19 cellular contexts compared by ENCODE assay signal in the genomic region with DNA sequence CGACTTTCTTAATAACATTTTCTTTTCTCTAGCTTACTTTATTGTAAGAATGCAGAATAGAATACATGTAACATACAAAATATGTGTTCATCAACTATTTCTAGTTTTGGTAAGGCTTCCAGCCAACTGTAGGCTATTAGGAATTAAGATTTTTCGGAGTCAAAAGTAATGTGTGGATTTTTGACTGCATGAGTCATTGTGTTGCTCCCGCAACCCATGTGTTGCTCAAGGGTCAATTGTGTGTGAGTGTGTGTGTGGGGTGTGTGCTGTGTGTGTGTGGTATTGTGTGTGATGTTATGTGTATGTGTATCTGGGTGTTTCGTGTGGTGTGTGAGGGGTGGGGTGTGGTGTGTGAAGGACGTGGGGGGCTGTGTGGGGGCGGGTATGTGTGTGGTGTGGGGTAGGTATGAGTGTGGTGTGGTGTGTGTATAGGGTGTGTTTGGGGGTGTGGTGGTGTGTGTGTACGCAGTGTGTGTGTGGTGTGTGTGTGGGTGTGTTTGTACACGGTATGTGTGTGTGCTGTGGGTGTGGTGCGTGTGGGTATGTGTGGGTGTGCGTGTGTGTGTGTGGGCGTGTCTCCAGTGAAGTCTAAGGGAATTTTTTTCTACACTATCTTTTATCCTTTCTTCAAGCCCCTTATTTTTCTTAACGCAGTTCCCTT.
DNase-seq lines count a peak whose midpoint lies in the region; ATAC-seq and TF ChIP-seq lines count a peak whose summit lies in the region.
"Had no signal": no experiment of that assay in that cellular context is flagged by ENCODE, and none has a peak within 500 bp of the region (broad histone marks: within the 10 kb centered on the region; RNA-seq: fewer than 3 reads in every experiment).

No MANE protein-coding gene starts in this region.

- H2AFZ ChIP-seq in neural progenitor cell (replicated peaks): no peak overlapping the region

- H3K27ac Mint-ChIP-seq in neural progenitor cell: peak overlapping the region; percentile 16
- H3K27ac Mint-ChIP-seq: activated CD4-positive, alpha-beta T cell treated with anti-CD3 and anti-CD28 coated beads for 36 hours; naive B cell had no signal

- H3K4me1 ChIP-seq in neural progenitor cell: no peaks in the 10 kb centered on the region
- no peaks in the 10 kb centered on the region; the same call in 1 of the 2 replicates for H3K4me1 ChIP-seq in HAP-1

- ATAC-seq in GM21360 (IDR thresholded peaks at IDR 0.05; ENCODE audit: unreplicated experiment): no peak
- ATAC-seq: activated CD4-positive, alpha-beta T cell treated with anti-CD3 and anti-CD28 coated beads for 36 hours had no signal

- DNase-seq in AG09319 (ENCODE audit: extremely low read depth, low read depth): peak; percentile 14
- peak; percentile 55 for DNase-seq in HCEC 1CT
- peak; percentile 81 for DNase-seq in choroid plexus epithelial cell (ENCODE audit: low read depth)
- DNase-seq in neural progenitor cell (ENCODE audit: low spot score): no peak
- DNase-seq in 8988T: no peak
- no peak for DNase-seq in HAP-1 (ENCODE audit: low spot score in 2 of 2)
- DNase-seq in activated gamma-delta T cell (lab: John Stamatoyannopoulos, UW): no peak
- DNase-seq: activated CD4-positive, alpha-beta T cell treated with anti-CD3 and anti-CD28 coated beads for 36 hours; amniotic stem cell; DMS53; KBM-7; naive B cell; NCI-H1417 treated with DMSO at 0.1 percent for 48 hours; NCI-H226; SHP77 treated with DMSO at 0.1 percent for 48 hours had no signal

- H3K4me3 ChIP-seq in choroid plexus epithelial cell (ENCODE audit: low read depth, low read length): no peak overlapping the region
- no peak overlapping the region for H3K4me3 ChIP-seq in neural progenitor cell
- H3K4me3 ChIP-seq in HAP-1: no peak overlapping the region
- H3K4me3 ChIP-seq: BLaER1 treated with 17β-estradiol and CSF1 and Interleukin-3, amounts not matched to agents 10 nM and 100 nM; coronary artery; thoracic aorta had no signal

- H3K9ac ChIP-seq in neural progenitor cell: no peak overlapping the region
- H3K9ac ChIP-seq: BLaER1 treated with 17β-estradiol and CSF1 and Interleukin-3, amounts not matched to agents 10 nM and 100 nM had no signal

- no peaks in the 10 kb centered on the region for H3K9me3 Mint-ChIP-seq in neural progenitor cell
- H3K9me3 Mint-ChIP-seq: naive B cell had no signal

- H3K9me3 ChIP-seq in neural progenitor cell (ENCODE audit: low read depth): no peaks in the 10 kb centered on the region
- no peaks in the 10 kb centered on the region for H3K9me3 ChIP-seq in HAP-1
- H3K9me3 ChIP-seq: BLaER1 treated with 17β-estradiol and CSF1 and Interleukin-3, amounts not matched to agents 10 nM and 100 nM; thoracic aorta had no signal

- H3K4me2 ChIP-seq in neural progenitor cell: no peak overlapping the region
- H3K4me2 ChIP-seq: BLaER1 treated with 17β-estradiol and CSF1 and Interleukin-3, amounts not matched to agents 10 nM and 100 nM had no signal

- no peaks in the 10 kb centered on the region for H3K4me1 Mint-ChIP-seq in neural progenitor cell
- H3K4me1 Mint-ChIP-seq: activated CD4-positive, alpha-beta T cell treated with anti-CD3 and anti-CD28 coated beads for 36 hours had no signal

- no peak overlapping the region for H3K27ac ChIP-seq in neural progenitor cell
- H3K27ac ChIP-seq: BLaER1 treated with 17β-estradiol and CSF1 and Interleukin-3, amounts not matched to agents 10 nM and 100 nM; coronary artery; thoracic aorta had no signal

- no peaks in the 10 kb centered on the region for H3K27me3 Mint-ChIP-seq in neural progenitor cell (ENCODE audit: insufficient read depth, low read depth)
- H3K27me3 Mint-ChIP-seq: activated CD4-positive, alpha-beta T cell treated with anti-CD3 and anti-CD28 coated beads for 36 hours; naive B cell had no signal

- H4K20me1 ChIP-seq in neural progenitor cell (ENCODE audit: low read depth): no peaks in the 10 kb centered on the region

- H3K36me3 ChIP-seq in neural progenitor cell (no peaks in the 10 kb centered on the region), HAP-1 (replicated peaks) (no peaks in the 10 kb centered on the region; the same call in 1 of the 2 replicates)

- H3K27me3 ChIP-seq in neural progenitor cell (no peaks in the 10 kb centered on the region), HAP-1 (ENCODE audit: low read depth) (no peaks in the 10 kb centered on the region)
- H3K27me3 ChIP-seq: BLaER1 treated with 17β-estradiol and CSF1 and Interleukin-3, amounts not matched to agents 10 nM and 100 nM had no signal

- no peaks in the 10 kb centered on the region for H3F3A ChIP-seq in neural progenitor cell (ENCODE audit: low read depth)

- no peak for TF ChIP-seq CTCF in AG09319 (IDR thresholded peaks at IDR 0.05; ENCODE audit: low read depth, low read length)
- TF ChIP-seq CTCF in choroid plexus epithelial cell (conservative IDR thresholded peaks at IDR 0.05; ENCODE audit: low read depth, low read length): no peak
- TF ChIP-seq CTCF in neural progenitor cell (IDR thresholded peaks at IDR 0.05): no peak

- no peaks in the 10 kb centered on the region for H3K79me2 ChIP-seq in neural progenitor cell (ENCODE audit: low read depth)

- in situ Hi-C loops in HAP-1 (cut with MboI; ENCODE audit: low sequenced_read_pairs): no loop called here

- no peak overlapping the region for H3K4me3 Mint-ChIP-seq in neural progenitor cell
- H3K4me3 Mint-ChIP-seq: activated CD4-positive, alpha-beta T cell treated with anti-CD3 and anti-CD28 coated beads for 36 hours; naive B cell had no signal

- H3K36me3 Mint-ChIP-seq in neural progenitor cell: peaks cover 12% of the 10 kb centered on the region

Comparison
In these comparisons a context has a peak if more than half of its experiments do, and no peak if none do; other contexts are left out.
1. DNase-seq: peak in AG09319 (single experiment), HCEC 1CT (single experiment) and choroid plexus epithelial cell (single experiment); none in neural progenitor cell (single experiment), 8988T (single experiment), HAP-1 (0 of 2) and activated gamma-delta T cell (single experiment).